ENCODE assay signal across 10 cellular contexts in the genomic region with DNA sequence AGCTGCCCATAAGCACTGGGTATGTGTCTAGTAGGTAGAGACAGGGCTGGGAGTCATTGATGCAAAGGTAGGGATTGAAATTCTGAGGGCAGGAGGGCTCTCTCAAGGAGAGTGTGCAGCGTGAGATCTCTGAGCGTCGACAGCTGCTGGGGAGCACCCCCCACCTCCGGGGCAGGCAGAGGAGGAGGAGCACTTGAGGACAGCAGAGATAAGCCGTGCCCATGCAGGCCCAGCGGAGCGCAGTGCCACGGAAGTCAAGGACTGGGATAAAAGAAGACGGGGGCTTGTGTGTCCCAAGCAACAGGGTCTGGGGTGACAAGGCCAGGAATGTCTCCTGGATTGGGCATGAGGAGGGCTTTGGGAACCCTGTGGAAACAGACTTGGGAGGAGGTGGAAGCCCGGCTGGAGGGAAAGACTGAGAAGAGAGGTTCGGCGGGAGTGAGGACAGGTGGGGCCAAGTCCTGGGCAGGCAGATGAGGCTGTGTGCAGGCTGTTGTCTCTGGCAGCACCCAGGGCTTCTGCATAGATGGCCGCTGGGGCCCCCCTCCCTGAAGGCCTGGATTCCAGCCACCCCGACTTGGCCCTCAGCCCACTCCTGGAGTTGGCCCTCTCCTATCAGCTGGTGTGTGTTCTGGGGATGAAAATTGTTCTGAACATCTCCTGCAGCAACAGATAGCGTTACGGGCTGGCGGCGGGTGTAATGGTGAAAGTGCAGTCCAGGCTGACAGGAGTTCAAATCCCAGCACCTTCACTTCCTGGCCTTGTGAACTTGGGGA. TPM values are rescaled to one million over a fixed set of nuclear protein-coding genes. Genes with fewer than 3 reads are reported as not detected.
DNase-seq lines count a peak whose midpoint lies in the region; ATAC-seq, FAIRE-seq and TF ChIP-seq lines count a peak whose summit lies in the region.
"Had no signal": no experiment of that assay in that cellular context is flagged by ENCODE, and none has a peak within 500 bp of the region (broad histone marks: within the 10 kb centered on the region; RNA-seq: fewer than 3 reads in every experiment).

No MANE protein-coding gene starts in this region.

- H3K27ac Mint-ChIP-seq in mesothelial cell of epicardium = no peak overlapping the region

- H3K4me1 Mint-ChIP-seq in mesothelial cell of epicardium = peaks cover 14% of the 10 kb centered on the region

- intact Hi-C loops in esophagus muscularis mucosa (cut with DNase I) = no loop called here
- intact Hi-C loops in posterior vena cava (cut with DNase I) = no loop called here

- H3K4me1 ChIP-seq in esophagus muscularis mucosa = peaks cover 5 to 15% (median 12%) of the 10 kb centered on the region in 4 donors

- no peaks in the 10 kb centered on the region for H3K36me3 ChIP-seq in esophagus muscularis mucosa

- no peaks in the 10 kb centered on the region for H3K27me3 ChIP-seq in esophagus muscularis mucosa

- FAIRE-seq in GM12891 (lab: Jason Lieb, UNC) = no peak
- FAIRE-seq: islet of Langerhans had no signal

- H3K27ac ChIP-seq in esophagus muscularis mucosa (replicated peaks in 1 of 4) = no peak overlapping the region

- TF ChIP-seq EP300 in esophagus muscularis mucosa (IDR thresholded peaks at IDR 0.05) = no peak

- H3K27me3 Mint-ChIP-seq in mesothelial cell of epicardium (ENCODE audit: low read depth) = no peaks in the 10 kb centered on the region

- TF ChIP-seq POLR2A in esophagus muscularis mucosa (IDR thresholded peaks at IDR 0.05; ENCODE audit: low read depth) = no peak
- no peak for TF ChIP-seq POLR2A in GM12891 (IDR thresholded peaks at IDR 0.05; ENCODE audit: low read depth, low read length)

- H3K4me3 ChIP-seq in esophagus muscularis mucosa = no peak overlapping the region

- no peaks in the 10 kb centered on the region for H3K36me3 Mint-ChIP-seq in mesothelial cell of epicardium

- H3K9me3 Mint-ChIP-seq in mesothelial cell of epicardium = no peaks in the 10 kb centered on the region

- no peak for TF ChIP-seq CTCF in esophagus muscularis mucosa (IDR thresholded peaks at IDR 0.05)
- TF ChIP-seq CTCF in mesothelial cell of epicardium (IDR thresholded peaks at IDR 0.05; ENCODE audit: unreplicated experiment) = no peak

- no peaks in the 10 kb centered on the region for H3K9me3 ChIP-seq in esophagus muscularis mucosa

- no peak overlapping the region for H3K4me3 Mint-ChIP-seq in mesothelial cell of epicardium

- ATAC-seq in GM21381 (IDR thresholded peaks at IDR 0.05; ENCODE audit: unreplicated experiment) = no peak

- 59% methylated on average over 18 of the region's 18 CpGs for WGBS in esophagus muscularis mucosa

- DNase-seq in NCI-H345 (lab: John Stamatoyannopoulos, UW) (peak; percentile 44), NCI-H345 treated with DMSO at 0.1 percent for 48 hours (lab: John Stamatoyannopoulos, UW; ENCODE audit: unreplicated experiment) (no peak), NCI-H1105 treated with DMSO at 0.1 percent for 48 hours (lab: John Stamatoyannopoulos, UW) (peak; percentile 85), esophagus muscularis mucosa (ENCODE audit: extremely low spot score) (peak; percentile 74), posterior vena cava (ENCODE audit: low spot score) (peak; percentile 82), mesothelial cell of epicardium (ENCODE audit: low spot score in 2 of 2, unreplicated experiment in 2 of 2) (no peak), GM12891 (ENCODE audit: insufficient read length, low spot score) (no peak)
- DNase-seq: ACHN had no signal

TF ChIP-seq in GM12891, 5 proteins besides CTCF, POLR2A, EP300 and RAD21:
- TF ChIP-seq POU2F2 (IDR thresholded peaks at IDR 0.05; ENCODE audit: low read depth, low read length) (no peak), TAF1 (IDR thresholded peaks at IDR 0.05; ENCODE audit: low read depth, low read length) (no peak), PAX5 (IDR thresholded peaks at IDR 0.05; ENCODE audit: insufficient read depth, low read length, severe bottlenecking) (no peak), POLR2AphosphoS5 (IDR thresholded peaks at IDR 0.05; ENCODE audit: low read depth, low read length) (no peak), SPI1 (IDR thresholded peaks at IDR 0.05; ENCODE audit: low read depth, low read length) (no peak)

RNA-seq across cellular contexts. Expression of gene CACNA2D4, which starts 1.9 kb away (rescaled TPM):
- total RNA-seq in esophagus muscularis mucosa (1 to 10 TPM in 3 of 4 donors, under 1 TPM in 1; 0.84 to 3.8 (median 3.4) TPM), posterior vena cava (1 to 10 TPM; 5.9 to 7.3 TPM), mesothelial cell of epicardium (0.09 to 0.45 TPM (median 0.45 TPM) in 3 replicates)
- 2.1 TPM for polyA plus RNA-seq in GM12891 (2012; ENCODE audit: low read depth, missing spikeins)

Comparison
In these comparisons a context has a peak if more than half of its experiments do, and no peak if none do; other contexts are left out.
1. DNase-seq: peak in NCI-H345 (single experiment), NCI-H1105 treated with DMSO at 0.1 percent for 48 hours (single experiment), esophagus muscularis mucosa (single experiment) and posterior vena cava (single experiment); none in NCI-H345 treated with DMSO at 0.1 percent for 48 hours (single experiment), mesothelial cell of epicardium (0 of 2) and GM12891 (single experiment).